26 cellular contexts compared by ENCODE assay signal in genomic region chr4:8938137-8938536, GRCh38.
DNase-seq lines count a peak whose midpoint lies in the region; ATAC-seq and TF ChIP-seq lines count a peak whose summit lies in the region.
"Had no signal": no experiment of that assay in that cellular context is flagged by ENCODE, and none has a peak within 500 bp of the region (broad histone marks: within the 10 kb centered on the region; RNA-seq: fewer than 3 reads in every experiment).

No MANE protein-coding gene starts in this region.

- H3K27ac ChIP-seq in esophagus muscularis mucosa (replicated peaks in 1 of 4): no peak overlapping the region
- H3K27ac ChIP-seq in aorta (ENCODE audit: low read depth in 1 of 2, low read length in 2 of 2): no peak overlapping the region
- H3K27ac ChIP-seq: BLaER1 had no signal

- no peak for TF ChIP-seq CTCF in esophagus muscularis mucosa (IDR thresholded peaks at IDR 0.05)
- no peak for TF ChIP-seq CTCF in osteocyte (IDR thresholded peaks at IDR 0.05)

- H3K27ac Mint-ChIP-seq in natural killer cell treated with Interleukin-12 subunit alpha and Interleukin-12 subunit beta and Interleukin-15 and Interleukin-18, amount 100 ng/mL, for 72 hours: no peak overlapping the region
- H3K27ac Mint-ChIP-seq in osteocyte (ENCODE audit: unreplicated experiment): no peak overlapping the region
- H3K27ac Mint-ChIP-seq: CD14-positive monocyte; CD4-positive, alpha-beta memory T cell; CD8-positive, alpha-beta memory T cell had no signal

- no peak for TF ChIP-seq EP300 in esophagus muscularis mucosa (IDR thresholded peaks at IDR 0.05)

- H3K27me3 ChIP-seq in esophagus muscularis mucosa: peaks cover 0 to 40% (median 0%) of the 10 kb centered on the region in 4 donors
- H3K27me3 ChIP-seq in aorta (ENCODE audit: control insufficient read depth in 1 of 2, insufficient read depth in 2 of 2, low read length in 1 of 2): no peaks in the 10 kb centered on the region
- H3K27me3 ChIP-seq: BLaER1 had no signal

- H3K4me3 ChIP-seq in esophagus muscularis mucosa (no peak overlapping the region), aorta (ENCODE audit: low read length in 2 of 2) (no peak overlapping the region)
- H3K4me3 ChIP-seq: BLaER1, GM12878 had no signal

- DNase-seq in esophagus muscularis mucosa (ENCODE audit: extremely low spot score) (peak; percentile 82), osteocyte (ENCODE audit: extremely low spot score, unreplicated experiment) (peak; percentile 79), aorta (no peak), NCI-H510A (lab: John Stamatoyannopoulos, UW) (no peak)
- no peak for DNase-seq in natural killer cell treated with Interleukin-12 subunit alpha and Interleukin-12 subunit beta and Interleukin-15 and Interleukin-18, amount 100 ng/mL, for 72 hours (ENCODE audit: low spot score)
- DNase-seq in NK-92 treated with Interleukin-12 subunit alpha and Interleukin-12 subunit beta, amount 100 ng/mL, for 24 hours (lab: John Stamatoyannopoulos, UW): no peak
- DNase-seq: 8988T; ACHN; BE2C; C1 segment of cervical spinal cord; CD4-positive, alpha-beta memory T cell; CD4-positive, CD25-positive, alpha-beta regulatory T cell; CD8-positive, alpha-beta memory T cell; COR-L47; DMS 273 treated with DMSO at 0.1 percent for 48 hours; DMS153; DMS53; DMS79; DND-41; EL; GDM1 had no signal

- no peak for TF ChIP-seq POLR2A in esophagus muscularis mucosa (IDR thresholded peaks at IDR 0.05; ENCODE audit: low read depth)

- peaks cover 0 to 6% (median 0%) of the 10 kb centered on the region in 4 donors for H3K9me3 ChIP-seq in esophagus muscularis mucosa
- H3K9me3 ChIP-seq in aorta (ENCODE audit: control insufficient read depth, low read length): no peaks in the 10 kb centered on the region
- H3K9me3 ChIP-seq: BE2C had no signal

- no peaks in the 10 kb centered on the region for H3K4me1 ChIP-seq in esophagus muscularis mucosa
- H3K4me1 ChIP-seq in aorta (ENCODE audit: control insufficient read depth in 1 of 2, insufficient read depth in 2 of 2, low read length in 2 of 2): no peaks in the 10 kb centered on the region
- H3K4me1 ChIP-seq: BE2C, BLaER1 had no signal

- no peaks in the 10 kb centered on the region for H3K4me1 Mint-ChIP-seq in natural killer cell treated with Interleukin-12 subunit alpha and Interleukin-12 subunit beta and Interleukin-15 and Interleukin-18, amount 100 ng/mL, for 72 hours (ENCODE audit: low read depth in 2 of 2)
- H3K4me1 Mint-ChIP-seq in osteocyte (ENCODE audit: unreplicated experiment): no peaks in the 10 kb centered on the region
- H3K4me1 Mint-ChIP-seq: CD14-positive monocyte; CD4-positive, alpha-beta memory T cell; CD4-positive, CD25-positive, alpha-beta regulatory T cell; CD8-positive, alpha-beta memory T cell had no signal

- intact Hi-C loops in esophagus muscularis mucosa (cut with DNase I) (no loop called here), aorta (cut with DNase I) (no loop called here)

- peak; percentile 31 to 32 for ATAC-seq in natural killer cell treated with Interleukin-12 subunit alpha and Interleukin-12 subunit beta and Interleukin-15 and Interleukin-18, amount 100 ng/mL, for 72 hours
- ATAC-seq in aorta (ENCODE audit: low FRiP score) (peak; percentile 50), HG02678 (IDR thresholded peaks at IDR 0.05; ENCODE audit: unreplicated experiment) (no peak)
- no peak for ATAC-seq in activated CD4-positive, CD25-positive, alpha-beta regulatory T cell treated with anti-CD3 and anti-CD28 coated beads, Interleukin-2, amount 50 U/mL, for 24 hours
- ATAC-seq: GM12878 had no signal

- no peaks in the 10 kb centered on the region for H3K36me3 Mint-ChIP-seq in natural killer cell treated with Interleukin-12 subunit alpha and Interleukin-12 subunit beta and Interleukin-15 and Interleukin-18, amount 100 ng/mL, for 72 hours
- H3K36me3 Mint-ChIP-seq in osteocyte (ENCODE audit: unreplicated experiment): no peaks in the 10 kb centered on the region
- H3K36me3 Mint-ChIP-seq: CD14-positive monocyte; CD4-positive, alpha-beta memory T cell; CD4-positive, CD25-positive, alpha-beta regulatory T cell; CD8-positive, alpha-beta memory T cell had no signal

- H3K4me3 Mint-ChIP-seq in natural killer cell treated with Interleukin-12 subunit alpha and Interleukin-12 subunit beta and Interleukin-15 and Interleukin-18, amount 100 ng/mL, for 72 hours: no peak overlapping the region
- H3K4me3 Mint-ChIP-seq in osteocyte (ENCODE audit: unreplicated experiment): no peak overlapping the region
- H3K4me3 Mint-ChIP-seq: CD14-positive monocyte; CD4-positive, alpha-beta memory T cell; CD4-positive, CD25-positive, alpha-beta regulatory T cell had no signal

- 83% methylated on average over 1 of the region's 8 CpGs for WGBS in esophagus muscularis mucosa
- 82 to 83% methylated on average over 8 of the region's 8 CpGs for WGBS in aorta, 2 donors

- peaks cover 12% of the 10 kb centered on the region in 2 donors for H3K27me3 Mint-ChIP-seq in natural killer cell treated with Interleukin-12 subunit alpha and Interleukin-12 subunit beta and Interleukin-15 and Interleukin-18, amount 100 ng/mL, for 72 hours
- peaks cover 3% of the 10 kb centered on the region for H3K27me3 Mint-ChIP-seq in osteocyte (ENCODE audit: unreplicated experiment)
- H3K27me3 Mint-ChIP-seq: CD4-positive, alpha-beta memory T cell; CD8-positive, alpha-beta memory T cell had no signal

- H3K9me3 Mint-ChIP-seq in natural killer cell treated with Interleukin-12 subunit alpha and Interleukin-12 subunit beta and Interleukin-15 and Interleukin-18, amount 100 ng/mL, for 72 hours: no peaks in the 10 kb centered on the region
- H3K9me3 Mint-ChIP-seq in osteocyte (ENCODE audit: unreplicated experiment): peaks cover 25% of the 10 kb centered on the region

- H3K36me3 ChIP-seq in esophagus muscularis mucosa: no peaks in the 10 kb centered on the region
- no peaks in the 10 kb centered on the region for H3K36me3 ChIP-seq in aorta (ENCODE audit: control insufficient read depth in 1 of 2, insufficient read depth in 2 of 2, low read length in 1 of 2)
- H3K36me3 ChIP-seq: BE2C, BLaER1 had no signal

Comparison
In these comparisons a context has a peak if more than half of its experiments do, and no peak if none do; other contexts are left out.
1. DNase-seq: peak in esophagus muscularis mucosa (single experiment) and osteocyte (single experiment); none in natural killer cell treated with Interleukin-12 subunit alpha and Interleukin-12 subunit beta and Interleukin-15 and Interleukin-18, amount 100 ng/mL, for 72 hours (single experiment), aorta (0 of 2), NK-92 treated with Interleukin-12 subunit alpha and Interleukin-12 subunit beta, amount 100 ng/mL, for 24 hours (single experiment) and NCI-H510A (single experiment).
2. ATAC-seq: peak in natural killer cell treated with Interleukin-12 subunit alpha and Interleukin-12 subunit beta and Interleukin-15 and Interleukin-18, amount 100 ng/mL, for 72 hours (2 of 2) and aorta (single experiment); none in HG02678 (single experiment) and activated CD4-positive, CD25-positive, alpha-beta regulatory T cell treated with anti-CD3 and anti-CD28 coated beads, Interleukin-2, amount 50 U/mL, for 24 hours (0 of 2).